16 cellular contexts compared by ENCODE assay signal in the genomic region with DNA sequence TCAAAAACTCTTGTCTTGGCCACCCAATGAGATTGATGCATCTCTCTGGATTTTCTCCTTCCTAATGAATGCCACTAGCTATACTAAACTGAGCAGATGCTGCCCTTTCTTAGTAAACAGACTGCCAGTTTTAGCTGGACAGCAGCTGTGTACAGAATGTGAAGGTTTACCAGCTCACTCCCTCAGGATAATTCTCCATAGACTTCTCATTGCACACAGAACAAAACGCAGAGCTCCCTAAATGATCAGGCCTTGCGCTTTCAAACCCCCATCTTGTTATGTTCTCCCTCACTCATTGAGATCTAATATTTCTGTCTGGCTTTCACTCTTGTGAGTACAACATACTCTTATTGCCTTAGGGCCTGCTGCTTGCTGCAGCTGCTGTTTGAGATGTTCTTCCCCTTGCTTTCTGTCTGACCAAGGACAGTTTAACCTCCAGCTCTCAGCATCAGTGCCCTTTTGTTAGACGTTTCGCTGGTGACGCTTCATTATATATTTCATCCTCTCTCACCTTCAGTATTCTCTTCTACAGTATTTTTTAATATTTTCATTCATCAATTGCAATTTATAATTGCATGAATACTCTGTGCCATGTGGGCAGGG. TPM values are rescaled to one million over a fixed set of nuclear protein-coding genes. Genes with fewer than 3 reads are reported as not detected.
A peak's percentile ranks its signal among the peaks of the same experiment; 100 is the strongest.
DNase-seq lines count a peak whose midpoint lies in the region; ATAC-seq and TF ChIP-seq lines count a peak whose summit lies in the region.
"Had no signal": no experiment of that assay in that cellular context is flagged by ENCODE, and none has a peak within 500 bp of the region (broad histone marks: within the 10 kb centered on the region; RNA-seq: fewer than 3 reads in every experiment).

No MANE protein-coding gene starts in this region.

- no peaks in the 10 kb centered on the region for H3K27me3 ChIP-seq in endodermal cell (ENCODE audit: control insufficient read depth, insufficient read depth, low read length, poor library complexity, severe bottlenecking)
- H3K27me3 ChIP-seq: left lung had no signal

- no peak overlapping the region for H3K27ac Mint-ChIP-seq in endodermal cell
- H3K27ac Mint-ChIP-seq: HFFc6, naive B cell had no signal

- no peaks in the 10 kb centered on the region for H3K36me3 ChIP-seq in endodermal cell (ENCODE audit: control insufficient read depth, insufficient read depth, low read length)
- H3K36me3 ChIP-seq: left lung had no signal

- ATAC-seq in esophagus mucosa (no peak), GM18502 (IDR thresholded peaks at IDR 0.05; ENCODE audit: poor library complexity, unreplicated experiment) (no peak), HG03139 (IDR thresholded peaks at IDR 0.05; ENCODE audit: unreplicated experiment) (no peak)
- ATAC-seq: left lung had no signal

- H3K9me3 ChIP-seq in endodermal cell (ENCODE audit: control insufficient read depth, low read length) = no peaks in the 10 kb centered on the region
- H3K9me3 ChIP-seq: left lung had no signal

- H3K36me3 Mint-ChIP-seq in endodermal cell (ENCODE audit: low read depth) = no peaks in the 10 kb centered on the region
- H3K36me3 Mint-ChIP-seq: naive B cell had no signal

- no peak overlapping the region for H3K4me3 Mint-ChIP-seq in endodermal cell
- H3K4me3 Mint-ChIP-seq: HFFc6, naive B cell had no signal

- 94 to 100% methylated on average over 3 to 5 of the region's 5 CpGs for WGBS in endodermal cell (ENCODE audit: insufficient coverage in 1 of 2, insufficient read length in 1 of 2), 2 experiments

- peaks cover 3% of the 10 kb centered on the region for H3K4me1 ChIP-seq in endodermal cell (ENCODE audit: control insufficient read depth, insufficient read depth, low read length)
- H3K4me1 ChIP-seq: left lung had no signal

- DNase-seq in DMS53 (lab: John Stamatoyannopoulos, UW) = peak; percentile 80
- peak; percentile 84 for DNase-seq in NCI-H146 (lab: John Stamatoyannopoulos, UW)
- peak; percentile 57 for DNase-seq in NCI-H345 treated with DMSO at 0.1 percent for 48 hours (lab: John Stamatoyannopoulos, UW; ENCODE audit: unreplicated experiment)
- DNase-seq in endodermal cell = no peak
- no peak for DNase-seq in hepatic stellate cell (ENCODE audit: low spot score)
- DNase-seq: activated CD8-positive, alpha-beta memory T cell treated with anti-CD3 and anti-CD28 coated beads for 24 hours; amygdala; cerebellar nuclear complex; HFFc6; KG1; left lung; naive B cell; substantia nigra had no signal

- peak overlapping the region; percentile 83 for H3K27ac ChIP-seq in endodermal cell (ENCODE audit: low read depth, low read length)
- H3K27ac ChIP-seq: left lung had no signal

- H3K4me1 Mint-ChIP-seq in endodermal cell = peaks cover 9% of the 10 kb centered on the region
- H3K4me1 Mint-ChIP-seq: naive B cell had no signal

- TF ChIP-seq CTCF in endodermal cell (conservative IDR thresholded peaks at IDR 0.05) = no peak

- no peaks in the 10 kb centered on the region for H3K9me3 Mint-ChIP-seq in endodermal cell
- H3K9me3 Mint-ChIP-seq: naive B cell had no signal

- H3K9ac ChIP-seq in endodermal cell (ENCODE audit: extremely low read depth, low read length, poor library complexity, severe bottlenecking) = no peak overlapping the region

- H3K4me3 ChIP-seq in endodermal cell (ENCODE audit: low read length) = no peak overlapping the region
- H3K4me3 ChIP-seq: left lung had no signal

- H3K27me3 Mint-ChIP-seq in endodermal cell (ENCODE audit: insufficient read depth) = no peaks in the 10 kb centered on the region
- H3K27me3 Mint-ChIP-seq: naive B cell had no signal

RNA-seq across cellular contexts. Expression of gene VWDE, which starts 17.3 kb away (rescaled TPM):
- total RNA-seq in endodermal cell = 10 to 100 TPM; 11.8 to 12.1 TPM
- polyA plus RNA-seq in endodermal cell (2013, experiment 1 of 2) = 0.82 TPM
- polyA plus RNA-seq in endodermal cell (2013, experiment 2 of 2) = 0.46 TPM
- total RNA-seq in esophagus mucosa = 0.36 TPM
- total RNA-seq: HFFc6 had no signal

Comparison
In these comparisons a context has a peak if more than half of its experiments do, and no peak if none do; other contexts are left out.
1. DNase-seq: peak in DMS53 (single experiment), NCI-H146 (single experiment) and NCI-H345 treated with DMSO at 0.1 percent for 48 hours (single experiment); none in endodermal cell (single experiment) and hepatic stellate cell (single experiment).